ENCODE assay signal across 27 cellular contexts in the genomic region with DNA sequence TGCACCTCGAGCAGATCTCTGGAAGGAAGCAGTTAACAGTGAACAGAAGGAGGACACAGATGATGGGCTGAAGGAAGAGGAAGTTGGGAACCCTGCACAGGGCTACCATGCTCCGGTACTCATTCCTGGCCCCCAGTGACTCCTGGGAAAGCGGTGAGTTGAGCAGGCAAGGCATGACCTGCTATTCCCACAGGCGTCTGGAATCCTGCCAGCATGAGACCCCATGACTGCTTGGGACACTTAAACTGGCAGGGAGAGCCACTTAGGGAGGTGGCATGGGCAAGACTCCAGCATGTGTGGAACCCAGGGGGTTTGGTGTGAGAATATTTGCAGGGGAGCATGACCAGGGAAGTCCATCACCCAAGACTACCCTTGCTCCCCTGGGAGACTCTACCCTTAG.
"Had no signal": no experiment of that assay in that cellular context is flagged by ENCODE, and none has a peak within 500 bp of the region (broad histone marks: within the 10 kb centered on the region; RNA-seq: fewer than 3 reads in every experiment).

No MANE protein-coding gene starts in this region.

- H3K9me3 ChIP-seq: colonic mucosa, esophagus muscularis mucosa, esophagus squamous epithelium, gastrocnemius medialis, gastroesophageal sphincter had no signal

- H3K27me3 ChIP-seq: colonic mucosa, esophagus muscularis mucosa, esophagus squamous epithelium, foreskin keratinocyte, gastrocnemius medialis, gastroesophageal sphincter, heart left ventricle, heart right ventricle had no signal

- H3K27ac ChIP-seq: colonic mucosa, dorsolateral prefrontal cortex, epithelial cell of prostate, esophagus muscularis mucosa, esophagus squamous epithelium, foreskin keratinocyte, gastrocnemius medialis, gastroesophageal sphincter, heart left ventricle, heart right ventricle had no signal

- H3K4me3 Mint-ChIP-seq: dendritic cell treated with granulocyte-macrophage colony-stimulating factor and Interleukin-4, amounts not matched to agents 40 ng/mL and 50 ng/mL, for 4 days; effector memory CD8-positive, alpha-beta T cell; endodermal cell had no signal

- H3K4me1 Mint-ChIP-seq: endodermal cell had no signal

- H3K4me1 ChIP-seq: colonic mucosa, esophagus muscularis mucosa, esophagus squamous epithelium, foreskin keratinocyte, gastrocnemius medialis, gastroesophageal sphincter, heart left ventricle, heart right ventricle had no signal

- H3K27ac Mint-ChIP-seq: dendritic cell treated with granulocyte-macrophage colony-stimulating factor and Interleukin-4, amounts not matched to agents 40 ng/mL and 50 ng/mL, for 4 days; effector memory CD8-positive, alpha-beta T cell; endodermal cell had no signal

- H3K4me3 ChIP-seq: colonic mucosa, dorsolateral prefrontal cortex, esophagus muscularis mucosa, esophagus squamous epithelium, gastrocnemius medialis, gastroesophageal sphincter, heart left ventricle, heart right ventricle had no signal

- FAIRE-seq: colon, endometrium, endothelial cell of umbilical vein, frontal cortex had no signal

- H3K36me3 ChIP-seq: colonic mucosa, esophagus muscularis mucosa, esophagus squamous epithelium, gastrocnemius medialis, gastroesophageal sphincter, heart left ventricle, heart right ventricle had no signal

- H3K9me3 Mint-ChIP-seq: effector memory CD8-positive, alpha-beta T cell had no signal

- DNase-seq: colonic mucosa; cortex of kidney; dermis blood vessel endothelial cell; effector CD4-positive, alpha-beta T cell; effector CD8-positive, alpha-beta T cell; effector memory CD4-positive, alpha-beta T cell; effector memory CD8-positive, alpha-beta T cell; endodermal cell; erythroblast; esophagus squamous epithelium; foreskin fibroblast; foreskin keratinocyte; foreskin melanocyte; gastrocnemius medialis; glutamatergic neuron; head of caudate nucleus; heart left ventricle; heart right ventricle had no signal

- H3K27me3 Mint-ChIP-seq: dendritic cell treated with granulocyte-macrophage colony-stimulating factor and Interleukin-4, amounts not matched to agents 40 ng/mL and 50 ng/mL, for 4 days; effector memory CD8-positive, alpha-beta T cell had no signal
